In genomic region chr22:22648863-22649536, GRCh38 we compare ENCODE assay signal across 18 cellular contexts. TPM values are rescaled to one million over a fixed set of nuclear protein-coding genes. Genes with fewer than 3 reads are reported as not detected.
"Had no signal": no experiment of that assay in that cellular context is flagged by ENCODE, and none has a peak within 500 bp of the region (broad histone marks: within the 10 kb centered on the region; RNA-seq: fewer than 3 reads in every experiment).

No MANE protein-coding gene starts in this region.

RNA-seq across cellular contexts. Expression of gene GGTLC2, which starts 4.6 kb away (rescaled TPM):
- total RNA-seq: activated B cell treated with CpG ODN at 0.5 μM for 24 hours; activated CD4-positive, alpha-beta memory T cell treated with anti-CD3 and anti-CD28 coated beads for 36 hours; activated CD4-positive, alpha-beta T cell treated with anti-CD3 and anti-CD28 coated beads, Interleukin-2, amount 10 ng/mL, durations not matched to agents 24 days and 14 days; activated CD8-positive, alpha-beta memory T cell treated with anti-CD3 and anti-CD28 coated beads for 36 hours; activated CD8-positive, alpha-beta T cell treated with anti-CD3 and anti-CD28 coated beads for 36 hours; activated naive CD4-positive, alpha-beta T cell treated with anti-CD3 and anti-CD28 coated beads for 36 hours; activated naive CD4-positive, alpha-beta T cell treated with anti-CD3 and anti-CD28 coated beads, Interleukin-2, amount 50 U/mL, for 72 hours; activated naive CD8-positive, alpha-beta T cell treated with anti-CD3 and anti-CD28 coated beads for 36 hours; activated T-cell treated with anti-CD3 and anti-CD28 coated beads, Interleukin-2, amount 50 U/mL, for 4 hours; activated T-cell treated with anti-CD3 and anti-CD28 coated beads, Interleukin-2, amount 50 U/mL, for 72 hours; activated T-helper 1 cell treated with anti-CD3 and anti-CD28 coated beads, Interleukin-12 subunit alpha, Interleukin-12 subunit beta, Interleukin-2, Interleukin-4 antibody, amounts not matched to agents 30 ng/mL and 10 ng/mL and 1 ng/mL, durations not matched to agents 14 hours and 24 hours and 36 hours; activated T-helper 17 cell treated with anti-CD3 and anti-CD28 coated beads, Interleukin-2, amount 50 U/mL, for 72 hours; adrenal gland; aorta; astrocyte; body of pancreas; breast epithelium; cardiac septum had no signal
- polyA plus RNA-seq: adrenal gland, aorta had no signal
